ENCODE assay signal across 19 cellular contexts in the genomic region with DNA sequence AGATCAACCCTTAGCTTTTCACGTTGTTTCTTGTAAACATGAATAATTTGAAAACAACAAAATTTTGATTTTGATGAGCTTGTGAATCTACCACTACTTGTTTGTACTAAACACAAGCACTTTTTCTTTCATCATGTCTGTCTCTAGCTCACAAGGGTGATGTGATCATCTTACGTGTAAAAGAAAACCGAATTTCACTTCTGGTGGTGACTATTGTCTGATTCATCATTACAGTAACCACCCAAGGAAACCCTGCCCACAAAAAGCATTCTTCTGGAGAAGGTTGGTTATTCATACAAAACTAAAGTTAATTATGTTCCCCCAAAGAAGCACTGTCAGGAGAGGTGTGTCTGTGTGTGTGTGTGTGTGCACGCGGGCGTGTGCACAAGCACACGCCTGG.
DNase-seq lines count a peak whose midpoint lies in the region; ATAC-seq and FAIRE-seq lines count a peak whose summit lies in the region.
"Had no signal": no experiment of that assay in that cellular context is flagged by ENCODE, and none has a peak within 500 bp of the region (broad histone marks: within the 10 kb centered on the region; RNA-seq: fewer than 3 reads in every experiment).

No MANE protein-coding gene starts in this region.

- H3K27ac ChIP-seq in epithelial cell of prostate = peak overlapping the region; percentile 35
- H3K27ac ChIP-seq: BLaER1, gastrocnemius medialis, parathyroid adenoma, vagina had no signal

- peak; percentile 90 to 93 for ATAC-seq in activated naive CD4-positive, alpha-beta T cell treated with anti-CD3 and anti-CD28 coated beads, Interleukin-2, amount 50 U/mL, for 72 hours
- ATAC-seq in GM18861 (IDR thresholded peaks at IDR 0.05; ENCODE audit: unreplicated experiment) = no peak
- ATAC-seq: gastrocnemius medialis, HCT116, Right ventricle myocardium inferior had no signal

- no peaks in the 10 kb centered on the region for H3K9me3 Mint-ChIP-seq in activated naive CD4-positive, alpha-beta T cell treated with anti-CD3 and anti-CD28 coated beads, Interleukin-2, amount 50 U/mL, for 72 hours

- H3K27ac Mint-ChIP-seq in activated naive CD4-positive, alpha-beta T cell treated with anti-CD3 and anti-CD28 coated beads, Interleukin-2, amount 50 U/mL, for 72 hours = peak overlapping the region in 1 of 2 donors; percentile 74

- FAIRE-seq in urothelium cell line (lab: Jason Lieb, UNC) = no peak
- FAIRE-seq: GM18507, HTR-8/SVneo had no signal

- no peak for DNase-seq in activated naive CD4-positive, alpha-beta T cell treated with anti-CD3 and anti-CD28 coated beads, Interleukin-2, amount 50 U/mL, for 72 hours (ENCODE audit: low spot score in 2 of 2)
- DNase-seq in activated naive CD4-positive, alpha-beta T cell treated with Interleukin-2 at 50 U/mL for 16 hours = no peak
- DNase-seq in MV-4-11 (lab: John Stamatoyannopoulos, UW) (peak; percentile 71), epithelial cell of prostate (ENCODE audit: low read depth, low spot score) (peak; percentile 5), urothelium cell line (ENCODE audit: low spot score) (peak; percentile 30), SKM-1 (lab: John Stamatoyannopoulos, UW; ENCODE audit: unreplicated experiment) (no peak), cerebellar cortex (ENCODE audit: low spot score) (no peak)
- DNase-seq: gastrocnemius medialis, NCI-H1092 treated with DMSO at 0.1 percent for 48 hours, NCI-H510A, T1000 had no signal

- no peaks in the 10 kb centered on the region for H3K36me3 Mint-ChIP-seq in activated naive CD4-positive, alpha-beta T cell treated with anti-CD3 and anti-CD28 coated beads, Interleukin-2, amount 50 U/mL, for 72 hours

Comparison
In these comparisons a context has a peak if more than half of its experiments do, and no peak if none do; other contexts are left out.
1. DNase-seq: peak in MV-4-11 (single experiment), epithelial cell of prostate (single experiment) and urothelium cell line (single experiment); none in activated naive CD4-positive, alpha-beta T cell treated with anti-CD3 and anti-CD28 coated beads, Interleukin-2, amount 50 U/mL, for 72 hours (0 of 2), activated naive CD4-positive, alpha-beta T cell treated with Interleukin-2 at 50 U/mL for 16 hours (single experiment), SKM-1 (single experiment) and cerebellar cortex (single experiment).